15 cellular contexts compared by ENCODE assay signal in the genomic region with DNA sequence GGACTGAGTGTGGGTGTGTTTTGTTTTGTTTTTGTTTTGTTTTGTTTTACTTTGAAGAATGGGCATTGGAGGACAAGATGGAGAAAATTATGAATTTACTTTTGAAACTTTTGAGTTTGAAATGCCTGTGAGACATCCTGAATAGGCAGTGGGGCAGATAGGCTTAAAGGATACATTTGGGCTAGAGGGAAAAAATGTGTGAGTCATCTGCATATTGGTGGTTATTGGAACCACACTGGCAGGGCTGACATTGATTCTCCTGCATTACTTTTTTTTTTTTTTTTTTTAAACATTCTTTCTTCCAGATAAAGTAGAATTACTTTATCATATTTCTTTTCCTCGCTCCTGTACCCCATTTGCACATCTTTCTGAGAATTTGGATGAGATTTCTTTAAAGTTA. TPM values are rescaled to one million over a fixed set of nuclear protein-coding genes. Genes with fewer than 3 reads are reported as not detected.
A peak's percentile ranks its signal among the peaks of the same experiment; 100 is the strongest.
DNase-seq lines count a peak whose midpoint lies in the region; ATAC-seq and TF ChIP-seq lines count a peak whose summit lies in the region.
"Had no signal": no experiment of that assay in that cellular context is flagged by ENCODE, and none has a peak within 500 bp of the region (broad histone marks: within the 10 kb centered on the region; RNA-seq: fewer than 3 reads in every experiment).

No MANE protein-coding gene starts in this region.

- peaks cover 7% of the 10 kb centered on the region; the same call in 1 of the 2 replicates for H3K36me3 ChIP-seq in PC-3 (ENCODE audit: low read depth, low read length)
- H3K36me3 ChIP-seq: ovary had no signal

- ATAC-seq in PC-3, result peak; percentile 48; the same call in 1 of the 2 replicates
- ATAC-seq in HG02798 (IDR thresholded peaks at IDR 0.05; ENCODE audit: poor library complexity, unreplicated experiment), result no peak

- no peaks in the 10 kb centered on the region for H3K9me3 Mint-ChIP-seq in activated CD4-positive, alpha-beta memory T cell treated with anti-CD3 and anti-CD28 coated beads for 36 hours
- no peaks in the 10 kb centered on the region for H3K9me3 Mint-ChIP-seq in activated CD4-positive, alpha-beta memory T cell treated with anti-CD3 and anti-CD28 coated beads, Interleukin-2, amount 10 ng/mL, durations not matched to agents 7 days and 5 days
- H3K9me3 Mint-ChIP-seq: endodermal cell had no signal

- no peak overlapping the region for H3K4me2 ChIP-seq in PC-3 (ENCODE audit: low read length)

- H3K27ac ChIP-seq in PC-3 (ENCODE audit: low read length), result no peak overlapping the region
- H3K27ac ChIP-seq: ovary had no signal

- H3K27ac Mint-ChIP-seq in activated CD4-positive, alpha-beta memory T cell treated with anti-CD3 and anti-CD28 coated beads for 36 hours, result peak overlapping the region; percentile 3
- no peak overlapping the region for H3K27ac Mint-ChIP-seq in activated CD4-positive, alpha-beta memory T cell treated with anti-CD3 and anti-CD28 coated beads, Interleukin-2, amount 10 ng/mL, durations not matched to agents 7 days and 5 days
- H3K27ac Mint-ChIP-seq: endodermal cell had no signal

- no peaks in the 10 kb centered on the region for H3K9me2 ChIP-seq in PC-3 (replicated peaks; ENCODE audit: low read length)

- H2AFZ ChIP-seq in PC-3 (ENCODE audit: low read length), result no peak overlapping the region

- H3K9me3 ChIP-seq in PC-3 (ENCODE audit: low read length), result no peaks in the 10 kb centered on the region
- H3K9me3 ChIP-seq: ovary had no signal

- H3K4me1 ChIP-seq in PC-3 (ENCODE audit: insufficient read depth, low read length), result peaks cover 10% of the 10 kb centered on the region

- no peaks in the 10 kb centered on the region for H3K27me3 ChIP-seq in PC-3 (ENCODE audit: low read length)
- H3K27me3 ChIP-seq: ovary had no signal

- no peak for DNase-seq in activated CD4-positive, alpha-beta memory T cell treated with anti-CD3 and anti-CD28 coated beads for 36 hours
- DNase-seq in activated CD4-positive, alpha-beta memory T cell treated with anti-CD3 and anti-CD28 coated beads, Interleukin-2, amount 10 ng/mL, durations not matched to agents 7 days and 5 days, result no peak
- DNase-seq in PC-3 (peak; percentile 55), choroid plexus epithelial cell (ENCODE audit: low read depth) (peak; percentile 52), renal cortical epithelial cell (ENCODE audit: low read depth) (peak; percentile 49), NCI-H1694 (lab: John Stamatoyannopoulos, UW) (no peak), A172 (ENCODE audit: low spot score) (no peak)
- DNase-seq: activated CD8-positive, alpha-beta memory T cell treated with anti-CD3 and anti-CD28 coated beads for 24 hours; DMS79 treated with DMSO at 0.1 percent for 48 hours; endodermal cell; hippocampal formation; ovary; stimulated activated CD4-positive, alpha-beta T cell treated with anti-CD3 and anti-CD28 coated beads, Interleukin-12 subunit alpha, Interleukin-12 subunit beta, amount 100 ng/mL, for 4 hours; T-helper 1 cell had no signal

- TF ChIP-seq CTCF in PC-3 (conservative IDR thresholded peaks at IDR 0.05; ENCODE audit: low read depth, low read length), result no peak
- no peak for TF ChIP-seq CTCF in choroid plexus epithelial cell (conservative IDR thresholded peaks at IDR 0.05; ENCODE audit: low read depth, low read length)

- peaks cover 26% of the 10 kb centered on the region for H3K36me3 Mint-ChIP-seq in activated CD4-positive, alpha-beta memory T cell treated with anti-CD3 and anti-CD28 coated beads for 36 hours
- H3K36me3 Mint-ChIP-seq in activated CD4-positive, alpha-beta memory T cell treated with anti-CD3 and anti-CD28 coated beads, Interleukin-2, amount 10 ng/mL, durations not matched to agents 7 days and 5 days (ENCODE audit: low read depth), result peaks cover 41% of the 10 kb centered on the region

- H3K4me3 ChIP-seq in PC-3 (ENCODE audit: low read length) (no peak overlapping the region), choroid plexus epithelial cell (ENCODE audit: low read depth, low read length) (no peak overlapping the region)
- H3K4me3 ChIP-seq: ovary had no signal

- no peaks in the 10 kb centered on the region for H4K20me1 ChIP-seq in PC-3 (ENCODE audit: low read length)

- no peaks in the 10 kb centered on the region for H3F3A ChIP-seq in PC-3 (ENCODE audit: low read length, unreplicated experiment)

- no TSS peak for BruUV-seq in PC-3 (replicated peaks; lab: Mats Ljungman, UMichigan)

- intact Hi-C loops in activated CD4-positive, alpha-beta memory T cell treated with anti-CD3 and anti-CD28 coated beads for 36 hours (cut with micrococcal nuclease), result no loop called here
- intact Hi-C loops in PC-3 (cut with micrococcal nuclease), result no loop called here

- H3K4me3 Mint-ChIP-seq in activated CD4-positive, alpha-beta memory T cell treated with anti-CD3 and anti-CD28 coated beads for 36 hours, result no peak overlapping the region
- no peak overlapping the region for H3K4me3 Mint-ChIP-seq in activated CD4-positive, alpha-beta memory T cell treated with anti-CD3 and anti-CD28 coated beads, Interleukin-2, amount 10 ng/mL, durations not matched to agents 7 days and 5 days
- H3K4me3 Mint-ChIP-seq: endodermal cell had no signal

- H3K79me2 ChIP-seq in PC-3 (ENCODE audit: low read length), result no peaks in the 10 kb centered on the region

- peaks cover 10% of the 10 kb centered on the region for H3K4me1 Mint-ChIP-seq in activated CD4-positive, alpha-beta memory T cell treated with anti-CD3 and anti-CD28 coated beads for 36 hours (ENCODE audit: low read depth)
- peaks cover 10% of the 10 kb centered on the region for H3K4me1 Mint-ChIP-seq in activated CD4-positive, alpha-beta memory T cell treated with anti-CD3 and anti-CD28 coated beads, Interleukin-2, amount 10 ng/mL, durations not matched to agents 7 days and 5 days
- H3K4me1 Mint-ChIP-seq: endodermal cell had no signal

- POLR2A ChIA-PET in activated CD4-positive, alpha-beta memory T cell treated with anti-CD3 and anti-CD28 coated beads for 36 hours (lab: Charles Lee), result no interaction called here
- POLR2A ChIA-PET in activated CD4-positive, alpha-beta memory T cell treated with anti-CD3 and anti-CD28 coated beads, Interleukin-2, amount 10 ng/mL, durations not matched to agents 7 days and 5 days (lab: Charles Lee), result no interaction called here
- POLR2A ChIA-PET in PC-3 (lab: Charles Lee; ENCODE audit: unreplicated experiment), result no interaction called here

- H3K27me3 Mint-ChIP-seq in activated CD4-positive, alpha-beta memory T cell treated with anti-CD3 and anti-CD28 coated beads for 36 hours, result no peaks in the 10 kb centered on the region
- no peaks in the 10 kb centered on the region for H3K27me3 Mint-ChIP-seq in activated CD4-positive, alpha-beta memory T cell treated with anti-CD3 and anti-CD28 coated beads, Interleukin-2, amount 10 ng/mL, durations not matched to agents 7 days and 5 days

- no peak overlapping the region for H3K9ac ChIP-seq in PC-3 (ENCODE audit: low read length)

- CTCF ChIA-PET in activated CD4-positive, alpha-beta memory T cell treated with anti-CD3 and anti-CD28 coated beads for 36 hours (lab: Charles Lee), result no interaction called here
- CTCF ChIA-PET in activated CD4-positive, alpha-beta memory T cell treated with anti-CD3 and anti-CD28 coated beads, Interleukin-2, amount 10 ng/mL, durations not matched to agents 7 days and 5 days (lab: Charles Lee), result interaction anchor here (0.6 kb wide), 1 partner anchor 958 kb away, joined by 3 read pairs; no protein-coding TSS in a partner anchor
- CTCF ChIA-PET in PC-3 (lab: Charles Lee), result no interaction called here

RNA-seq across cellular contexts. Expression of a gene that starts 56.1 kb away (rescaled TPM):
- 1 to 10 TPM; 5.3 to 7.0 TPM for total RNA-seq in activated CD4-positive, alpha-beta memory T cell treated with anti-CD3 and anti-CD28 coated beads for 36 hours
- total RNA-seq in activated CD4-positive, alpha-beta memory T cell treated with anti-CD3 and anti-CD28 coated beads, Interleukin-2, amount 10 ng/mL, durations not matched to agents 7 days and 5 days, result 10 to 100 TPM; 12.9 to 13.1 TPM
- total RNA-seq in PC-3 (2014; rRNA removed) (4.5 and 4.8 TPM in 2 replicates), renal cortical epithelial cell (1.3 and 1.6 TPM in 2 replicates)
- total RNA-seq in A172 (2014; rRNA removed; shearing (Covaris generic)), result 1.4 and 5.2 TPM in 2 replicates

Comparison
In these comparisons a context has a peak if more than half of its experiments do, and no peak if none do; other contexts are left out.
1. DNase-seq: peak in PC-3 (single experiment), choroid plexus epithelial cell (single experiment) and renal cortical epithelial cell (single experiment); none in activated CD4-positive, alpha-beta memory T cell treated with anti-CD3 and anti-CD28 coated beads for 36 hours (single experiment), activated CD4-positive, alpha-beta memory T cell treated with anti-CD3 and anti-CD28 coated beads, Interleukin-2, amount 10 ng/mL, durations not matched to agents 7 days and 5 days (single experiment), NCI-H1694 (single experiment) and A172 (single experiment).